ENCODE assay signal across 8 cellular contexts in genomic region chr17:49996495-49997255, GRCh38. TPM values are rescaled to one million over a fixed set of nuclear protein-coding genes. Genes with fewer than 3 reads are reported as not detected.
DNase-seq lines count a peak whose midpoint lies in the region; ATAC-seq and TF ChIP-seq lines count a peak whose summit lies in the region.

No MANE protein-coding gene starts in this region.

- no peak overlapping the region for H3K27ac ChIP-seq in prostate gland

- H3K27ac Mint-ChIP-seq in activated T-helper 17 cell treated with anti-CD3 and anti-CD28 coated beads, Interleukin-2, amount 50 U/mL, for 72 hours = no peak overlapping the region

- ATAC-seq in activated T-helper 17 cell treated with anti-CD3 and anti-CD28 coated beads, Interleukin-2, amount 50 U/mL, for 72 hours (replicated peaks) = peak; percentile 33
- no peak for ATAC-seq in GM21447 (IDR thresholded peaks at IDR 0.05; ENCODE audit: unreplicated experiment)
- ATAC-seq in GM18858 (IDR thresholded peaks at IDR 0.05; ENCODE audit: unreplicated experiment) = no peak

- TF ChIP-seq CTCF in BE2C (IDR thresholded peaks at IDR 0.05; ENCODE audit: low read depth, low read length) (peak; percentile 93), prostate gland (IDR thresholded peaks at IDR 0.05) (peak; percentile 97)

- POLR2A ChIA-PET in HEK293T (lab: Yijun Ruan, JAX) = interaction anchor here (0.8 kb wide), 1 partner anchor 116 kb away, joined by 3 read pairs; no protein-coding TSS in a partner anchor

- CTCF ChIA-PET in HEK293T (lab: Yijun Ruan, JAX) = interaction anchor here (0.7 to 5.7 kb wide), 24 partner anchors 19 to 423 kb away, joined by 3 to 72 read pairs (median 4); no protein-coding TSS in a partner anchor

- H3K27me3 Mint-ChIP-seq in activated T-helper 17 cell treated with anti-CD3 and anti-CD28 coated beads, Interleukin-2, amount 50 U/mL, for 72 hours = peaks cover 62% of the 10 kb centered on the region

- DNase-seq in BE2C = peak; percentile 73
- DNase-seq in HEK293T (ENCODE audit: extremely low spot score) = peak; percentile 86
- peak in 33 of 42 donors; percentile 22 to 80 (median 56) for DNase-seq in head of caudate nucleus
- DNase-seq in prostate gland (ENCODE audit: low spot score) = peak; percentile 33

- peaks cover 6% of the 10 kb centered on the region for H3K36me3 Mint-ChIP-seq in activated T-helper 17 cell treated with anti-CD3 and anti-CD28 coated beads, Interleukin-2, amount 50 U/mL, for 72 hours (ENCODE audit: low read depth)

- H3K27me3 ChIP-seq in BE2C (peaks cover 63% of the 10 kb centered on the region), prostate gland (replicated peaks; ENCODE audit: insufficient read depth) (no peaks in the 10 kb centered on the region)

- H3K9me3 ChIP-seq in BE2C (no peaks in the 10 kb centered on the region), prostate gland (no peaks in the 10 kb centered on the region)

- H3K9me3 Mint-ChIP-seq in activated T-helper 17 cell treated with anti-CD3 and anti-CD28 coated beads, Interleukin-2, amount 50 U/mL, for 72 hours = no peaks in the 10 kb centered on the region

- H3K4me1 ChIP-seq in BE2C (no peaks in the 10 kb centered on the region), prostate gland (replicated peaks) (peaks cover 16% of the 10 kb centered on the region)

- peak overlapping the region; percentile 47 for H3K4me3 ChIP-seq in BE2C (ENCODE audit: low read depth, low read length)
- H3K4me3 ChIP-seq in prostate gland = peak overlapping the region; percentile 19 to 31

- H3K36me3 ChIP-seq in BE2C (no peaks in the 10 kb centered on the region), prostate gland (no peaks in the 10 kb centered on the region)

- H3K4me1 Mint-ChIP-seq in activated T-helper 17 cell treated with anti-CD3 and anti-CD28 coated beads, Interleukin-2, amount 50 U/mL, for 72 hours = peaks cover 16% of the 10 kb centered on the region

- intact Hi-C loops in head of caudate nucleus (cut with DNase I) = loop anchor here (5.0 kb wide), 3 partner anchors 44 to 134 kb away; no protein-coding TSS in a partner anchor
- intact Hi-C loops in prostate gland (cut with DNase I) = loop anchor here (5.0 kb wide), 3 partner anchors 114 to 424 kb away; partner anchors contain the start of gene SLC35B1

- H3K4me3 Mint-ChIP-seq in activated T-helper 17 cell treated with anti-CD3 and anti-CD28 coated beads, Interleukin-2, amount 50 U/mL, for 72 hours = peak overlapping the region; percentile 39

- 0% methylated on average over 33 of the region's 56 CpGs for WGBS in prostate gland

- no peak for TF ChIP-seq POLR2A in prostate gland (IDR thresholded peaks at IDR 0.05)

TF ChIP-seq in HEK293T, 16 proteins besides CTCF, POLR2A, EP300 and RAD21:
- TF ChIP-seq LEF1 (IDR thresholded peaks at IDR 0.05; ENCODE audit: borderline replicate concordance) (no peak), BHLHE40 (IDR thresholded peaks at IDR 0.05; ENCODE audit: borderline replicate concordance) (no peak), FOXM1 (IDR thresholded peaks at IDR 0.05; ENCODE audit: borderline replicate concordance) (no peak), ELF4 (IDR thresholded peaks at IDR 0.05) (no peak), ZNF384 (IDR thresholded peaks at IDR 0.05) (no peak), SUZ12 (IDR thresholded peaks at IDR 0.05) (no peak), FOXA1 (IDR thresholded peaks at IDR 0.05) (no peak), TARDBP (IDR thresholded peaks at IDR 0.05) (no peak), CTBP1 (IDR thresholded peaks at IDR 0.05; ENCODE audit: borderline replicate concordance) (no peak), FOXK2 (IDR thresholded peaks at IDR 0.05) (no peak)

TF ChIP-seq in PFSK-1, 5 proteins besides CTCF, POLR2A, EP300 and RAD21:
- TF ChIP-seq TAF1 (IDR thresholded peaks at IDR 0.05; ENCODE audit: borderline replicate concordance, insufficient read depth, low read length) (no peak), FOXP2 (optimal IDR thresholded peaks at IDR 0.05; ENCODE audit: borderline replicate concordance, extremely low read depth, extremely low read length, insufficient read depth) (peak; percentile 50)

RNA-seq across cellular contexts. Expression of gene DLX3, which starts 1.7 kb away (rescaled TPM):
- not detected for polyA plus RNA-seq in BE2C (2012; ENCODE audit: insufficient read depth, insufficient read length, low read depth)
- polyA plus RNA-seq in PFSK-1 (2012; ENCODE audit: insufficient read length, low read depth) = not detected
- not detected for total RNA-seq in activated T-helper 17 cell treated with anti-CD3 and anti-CD28 coated beads, Interleukin-2, amount 50 U/mL, for 72 hours
- total RNA-seq in prostate gland = under 1 TPM; 0.36 to 0.68 TPM

RNA-seq across cellular contexts. Expression of gene DLX4, which starts 27.7 kb away (rescaled TPM):
- polyA plus RNA-seq in BE2C (2012; ENCODE audit: insufficient read depth, insufficient read length, low read depth) = 0.42 TPM
- polyA plus RNA-seq in PFSK-1 (2012; ENCODE audit: insufficient read length, low read depth) = not detected
- total RNA-seq in activated T-helper 17 cell treated with anti-CD3 and anti-CD28 coated beads, Interleukin-2, amount 50 U/mL, for 72 hours = under 1 TPM; 0.39 to 0.61 TPM
- total RNA-seq in prostate gland = not detected

RNA-seq across cellular contexts. Expression of gene ITGA3, which starts 59.2 kb away (rescaled TPM):
- 3.4 TPM for polyA plus RNA-seq in BE2C (2012; ENCODE audit: insufficient read depth, insufficient read length, low read depth)
- 25.0 TPM for polyA plus RNA-seq in PFSK-1 (2012; ENCODE audit: insufficient read length, low read depth)
- 10 to 100 TPM in 1 of 2 donors, 1 to 10 TPM in 1; 5.3 to 22.2 TPM for total RNA-seq in activated T-helper 17 cell treated with anti-CD3 and anti-CD28 coated beads, Interleukin-2, amount 50 U/mL, for 72 hours
- 10 to 100 TPM; 67.0 to 71.3 TPM for total RNA-seq in prostate gland

Comparison
In these comparisons a context has a peak if more than half of its experiments do, and no peak if none do; other contexts are left out.
1. DNase-seq: peak in every context shown above with its lines; median percentile 86 in HEK293T; 73 in BE2C; 56 in head of caudate nucleus; 33 in prostate gland.